ENCODE assay signal across 9 cellular contexts in the genomic region with DNA sequence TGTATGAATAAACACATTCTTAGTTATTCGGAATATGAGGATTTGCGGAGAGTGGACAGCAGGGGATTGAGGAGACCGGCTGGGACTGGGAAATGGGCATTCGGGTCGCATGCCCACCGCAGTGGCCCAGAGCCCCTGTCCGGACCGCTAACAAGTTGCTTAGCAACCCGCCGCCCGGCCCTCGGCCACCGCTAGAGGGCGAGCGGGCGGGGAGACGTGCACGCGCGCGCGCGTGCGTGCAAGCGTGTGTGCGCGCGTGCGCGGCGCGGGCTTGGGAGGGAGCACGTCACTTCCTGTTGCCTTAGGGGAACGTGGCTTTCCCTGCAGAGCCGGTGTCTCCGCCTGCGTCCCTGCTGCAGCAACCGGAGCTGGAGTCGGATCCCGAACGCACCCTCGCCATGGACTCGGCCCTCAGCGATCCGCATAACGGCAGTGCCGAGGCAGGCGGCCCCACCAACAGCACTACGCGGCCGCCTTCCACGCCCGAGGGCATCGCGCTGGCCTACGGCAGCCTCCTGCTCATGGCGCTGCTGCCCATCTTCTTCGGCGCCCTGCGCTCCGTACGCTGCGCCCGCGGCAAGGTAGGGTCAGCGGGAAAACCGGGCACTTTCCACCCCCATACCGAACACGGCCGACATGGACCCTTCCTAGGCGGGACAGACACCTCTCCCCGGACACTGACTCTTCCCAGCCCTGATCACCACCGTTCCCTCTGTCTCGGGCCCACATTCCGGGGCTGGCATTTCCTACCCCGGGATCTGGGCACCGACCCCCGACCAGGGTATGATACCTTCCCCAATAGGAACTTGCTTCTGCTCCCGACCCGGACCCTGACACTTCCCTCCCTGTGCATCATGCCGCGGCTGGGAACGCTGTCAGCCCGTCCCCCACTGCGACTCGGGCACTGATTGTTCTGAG. TPM values are rescaled to one million over a fixed set of nuclear protein-coding genes. Genes with fewer than 3 reads are reported as not detected.
A peak's percentile ranks its signal among the peaks of the same experiment; 100 is the strongest.
DNase-seq lines count a peak whose midpoint lies in the region; ATAC-seq, FAIRE-seq and TF ChIP-seq lines count a peak whose summit lies in the region.
"Had no signal": no experiment of that assay in that cellular context is flagged by ENCODE, and none has a peak within 500 bp of the region (broad histone marks: within the 10 kb centered on the region; RNA-seq: fewer than 3 reads in every experiment).

HM13 (plus strand) TSS at position 289 of the 918 bp plus-strand sequence; CDS start at position 399, 110 bp downstream.

- DNase-seq in AG09309 (ENCODE audit: low read depth): peak; percentile 78
- peak; percentile 89 for DNase-seq in NCI-H2227 treated with DMSO at 0.1 percent for 48 hours (lab: John Stamatoyannopoulos, UW)
- peak; percentile 91 for DNase-seq in cerebellar cortex (ENCODE audit: low spot score)
- DNase-seq in kidney: peak; percentile 97
- DNase-seq in stimulated activated CD4-positive, alpha-beta T cell treated with anti-CD3 and anti-CD28 coated beads, Interleukin-15, amount 100 ng/mL, for 24 hours: peak; percentile 90

- peak within 1 kb of the TSS; percentile 76 to 77 for H3K27ac ChIP-seq in kidney (ENCODE audit: low read depth in 2 of 2, low read length in 2 of 2)

- H3K4me3 ChIP-seq in AG09309 (ENCODE audit: control insufficient read depth, low read depth, low read length) (peak within 1 kb of the TSS; percentile 70), kidney (ENCODE audit: low read length in 2 of 2) (peak within 1 kb of the TSS; percentile 95 to 99)

- no peaks in the 10 kb centered on the region for H3K36me3 ChIP-seq in kidney (ENCODE audit: control insufficient read depth in 1 of 2, insufficient read depth in 2 of 2, low read length in 2 of 2)

- FAIRE-seq in kidney (lab: Jason Lieb, UNC): no peak
- FAIRE-seq: colon had no signal

- intact Hi-C loops in kidney (cut with DNase I): no loop called here

- TF ChIP-seq CTCF in AG09309 (IDR thresholded peaks at IDR 0.05; ENCODE audit: control insufficient read depth, insufficient read depth, low read depth, low read length, missing control alignments): peak; percentile 74
- TF ChIP-seq CTCF in kidney (IDR thresholded peaks at IDR 0.05; ENCODE audit: borderline replicate concordance, extremely low read depth, insufficient read depth): peak; percentile 91

- H3K9ac ChIP-seq in kidney (ENCODE audit: low read length in 2 of 2): peak within 1 kb of the TSS; percentile 89 to 92

- no peaks in the 10 kb centered on the region for H3K9me3 ChIP-seq in kidney (ENCODE audit: control insufficient read depth in 1 of 2, low read length in 2 of 2)

- peak; percentile 91 for ATAC-seq in GM18907 (IDR thresholded peaks at IDR 0.05; ENCODE audit: unreplicated experiment)
- peak; percentile 84 for ATAC-seq in HG03159 (IDR thresholded peaks at IDR 0.05; ENCODE audit: unreplicated experiment)
- peak; percentile 88 for ATAC-seq in activated CD4-positive, CD25-positive, alpha-beta regulatory T cell treated with anti-CD3 and anti-CD28 coated beads, Interleukin-2, amount 50 U/mL, for 24 hours

- peaks cover 3 to 24% of the 10 kb centered on the region in 2 donors for H3K4me1 ChIP-seq in kidney (ENCODE audit: control insufficient read depth in 1 of 2, insufficient read depth in 1 of 2, low read depth in 1 of 2, low read length in 2 of 2)

RNA-seq across cellular contexts. Expression of gene HM13, which starts in this region (rescaled TPM):
- total RNA-seq in kidney: 174 TPM
- 154 TPM for polyA plus RNA-seq in kidney (ENCODE audit: insufficient read depth, low read depth, low replicate concordance)

Comparison
In these comparisons a context has a peak if more than half of its experiments do, and no peak if none do; other contexts are left out.
1. Peak in every context shown above with its lines: DNase-seq, ATAC-seq, H3K4me3 ChIP-seq and H3K27ac ChIP-seq.